Comparison of ENCODE assay signal across 2 cellular contexts in the genomic region with DNA sequence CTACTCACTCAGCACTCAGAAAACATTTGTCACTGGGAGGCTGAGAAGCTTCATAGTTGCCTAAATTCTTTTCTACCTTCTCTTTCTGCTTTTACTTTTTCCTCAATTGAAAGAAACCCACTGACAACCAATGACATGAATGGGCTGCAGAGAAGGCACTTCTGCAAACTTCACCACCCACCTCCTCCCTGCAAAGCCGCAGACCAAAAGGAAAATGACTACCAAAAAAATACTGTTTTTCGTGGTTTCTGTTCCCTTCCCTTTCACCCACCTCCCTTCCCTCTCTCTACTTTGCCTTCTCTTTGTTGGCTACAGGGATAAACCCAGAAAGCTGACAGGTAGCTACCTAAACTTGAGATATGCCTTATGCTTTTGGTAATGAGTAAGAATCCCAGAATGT.
TF ChIP-seq lines count a peak whose summit lies in the region.

No MANE protein-coding gene starts in this region.

TF ChIP-seq in GM23338, 12 proteins besides CTCF, POLR2A, EP300 and RAD21:
- TF ChIP-seq ZNF114 (CRISPR knock-in tag; IDR thresholded peaks at IDR 0.05): no peak

TF ChIP-seq in GM12878, 131 proteins besides CTCF, POLR2A, EP300 and RAD21:
- peak; percentile 21; the same call in 1 of the 2 replicates for TF ChIP-seq SPI1 (IDR thresholded peaks at IDR 0.05; ENCODE audit: borderline replicate concordance, insufficient read depth, low read depth, low read length)
- TF ChIP-seq CBX5 (IDR thresholded peaks at IDR 0.05; ENCODE audit: low read depth): no peak
- TF ChIP-seq HCFC1 (IDR thresholded peaks at IDR 0.05; ENCODE audit: low read length): no peak
- no peak for TF ChIP-seq ZNF217 (IDR thresholded peaks at IDR 0.05)
- TF ChIP-seq EED (IDR thresholded peaks at IDR 0.05; ENCODE audit: low read depth): no peak
- TF ChIP-seq IKZF2 (IDR thresholded peaks at IDR 0.05): no peak
- no peak for TF ChIP-seq CEBPB (IDR thresholded peaks at IDR 0.05; ENCODE audit: borderline replicate concordance in 1 of 2, low read depth in 2 of 2, low read length in 2 of 2)
- no peak for TF ChIP-seq E2F8 (IDR thresholded peaks at IDR 0.05; ENCODE audit: low read depth, partially characterized antibody)
- TF ChIP-seq EGR1 (IDR thresholded peaks at IDR 0.05; ENCODE audit: borderline replicate concordance in 1 of 2, low read depth in 2 of 2, low read length in 2 of 2): no peak
- TF ChIP-seq RUNX3 (IDR thresholded peaks at IDR 0.05; ENCODE audit: low read length): peak; percentile 38
- no peak for TF ChIP-seq RCOR1 (conservative IDR thresholded peaks at IDR 0.05; ENCODE audit: low read depth, low read length)
- no peak for TF ChIP-seq KLF5 (IDR thresholded peaks at IDR 0.05; ENCODE audit: partially characterized antibody)
- TF ChIP-seq, protein P1, sequence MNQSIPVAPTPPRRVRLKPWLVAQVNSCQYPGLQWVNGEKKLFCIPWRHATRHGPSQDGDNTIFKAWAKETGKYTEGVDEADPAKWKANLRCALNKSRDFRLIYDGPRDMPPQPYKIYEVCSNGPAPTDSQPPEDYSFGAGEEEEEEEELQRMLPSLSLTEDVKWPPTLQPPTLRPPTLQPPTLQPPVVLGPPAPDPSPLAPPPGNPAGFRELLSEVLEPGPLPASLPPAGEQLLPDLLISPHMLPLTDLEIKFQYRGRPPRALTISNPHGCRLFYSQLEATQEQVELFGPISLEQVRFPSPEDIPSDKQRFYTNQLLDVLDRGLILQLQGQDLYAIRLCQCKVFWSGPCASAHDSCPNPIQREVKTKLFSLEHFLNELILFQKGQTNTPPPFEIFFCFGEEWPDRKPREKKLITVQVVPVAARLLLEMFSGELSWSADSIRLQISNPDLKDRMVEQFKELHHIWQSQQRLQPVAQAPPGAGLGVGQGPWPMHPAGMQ (IDR thresholded peaks at IDR 0.05; ENCODE audit: borderline replicate concordance): no peak
- no peak for TF ChIP-seq ZZZ3 (IDR thresholded peaks at IDR 0.05; ENCODE audit: control insufficient read depth, insufficient read length, low read depth)
- no peak for TF ChIP-seq TCF12 (IDR thresholded peaks at IDR 0.05; ENCODE audit: low read depth, low read length)
